Comparison of ENCODE assay signal across 11 cellular contexts in genomic region chr4:186554485-186554884, GRCh38. TPM values are rescaled to one million over a fixed set of nuclear protein-coding genes. Genes with fewer than 3 reads are reported as not detected.
A peak's percentile ranks its signal among the peaks of the same experiment; 100 is the strongest.
DNase-seq lines count a peak whose midpoint lies in the region; ATAC-seq and TF ChIP-seq lines count a peak whose summit lies in the region.
"Had no signal": no experiment of that assay in that cellular context is flagged by ENCODE, and none has a peak within 500 bp of the region (broad histone marks: within the 10 kb centered on the region; RNA-seq: fewer than 3 reads in every experiment).

No MANE protein-coding gene starts in this region.

- ATAC-seq in HG03342 (IDR thresholded peaks at IDR 0.05; ENCODE audit: unreplicated experiment) (no peak), GM18520 (IDR thresholded peaks at IDR 0.05; ENCODE audit: unreplicated experiment) (no peak)

- H3K4me1 ChIP-seq in tibial nerve, result peaks cover 0 to 16% (median 2%) of the 10 kb centered on the region in 4 donors

- in situ Hi-C loops in astrocyte of the cerebellum (cut with HindIII; ENCODE audit: low sequenced_read_pairs), result no loop called here

- no peak for TF ChIP-seq EP300 in tibial nerve (IDR thresholded peaks at IDR 0.05)

- H3K27me3 ChIP-seq in kidney epithelial cell (ENCODE audit: control insufficient read depth, insufficient read depth, low read length) (peaks cover 4% of the 10 kb centered on the region), tibial nerve (peaks cover 0 to 54% of the 10 kb centered on the region in 2 donors)
- H3K27me3 ChIP-seq: BLaER1 had no signal

- no peak for TF ChIP-seq CTCF in astrocyte of the cerebellum (IDR thresholded peaks at IDR 0.05; ENCODE audit: low read depth, low read length, missing control alignments)
- TF ChIP-seq CTCF in kidney epithelial cell (IDR thresholded peaks at IDR 0.05; ENCODE audit: insufficient read depth, low read length, poor library complexity, severe bottlenecking), result peak; percentile 38
- no peak for TF ChIP-seq CTCF in tibial nerve (IDR thresholded peaks at IDR 0.05)

- TF ChIP-seq POLR2A in tibial nerve (IDR thresholded peaks at IDR 0.05), result no peak

- WGBS in tibial nerve, 2 donors, result 3 to 8% methylated on average over 13 of the region's 13 CpGs

- H3K36me3 ChIP-seq in kidney epithelial cell (ENCODE audit: control insufficient read depth, insufficient read depth, low read length) (no peaks in the 10 kb centered on the region), tibial nerve (no peaks in the 10 kb centered on the region)
- H3K36me3 ChIP-seq: BLaER1 had no signal

- DNase-seq in NCI-H2081 (lab: John Stamatoyannopoulos, UW), result peak; percentile 20 to 64
- DNase-seq in NCI-H2081 treated with DMSO at 0.1 percent for 48 hours (lab: John Stamatoyannopoulos, UW), result no peak
- no peak for DNase-seq in astrocyte of the cerebellum (ENCODE audit: low read depth)
- DNase-seq in kidney epithelial cell (ENCODE audit: low read depth), result no peak
- DNase-seq in tibial nerve (ENCODE audit: low spot score in 2 of 2), result no peak
- no peak for DNase-seq in activated effector memory CD4-positive, alpha-beta T cell treated with Interleukin-2 at 50 U/mL for 16 hours
- DNase-seq: hippocampal formation, NCI-H2171 treated with DMSO at 0.1 percent for 48 hours had no signal

- H3K4me3 ChIP-seq in astrocyte of the cerebellum (ENCODE audit: low read depth, low read length) (peak overlapping the region; percentile 43), kidney epithelial cell (ENCODE audit: low read depth, low read length) (peak overlapping the region; percentile 51), tibial nerve (peak overlapping the region in 3 of 4 donors; percentile 4 to 46 (median 27))
- H3K4me3 ChIP-seq: BLaER1 had no signal

- no peak overlapping the region for H3K27ac ChIP-seq in tibial nerve
- H3K27ac ChIP-seq: BLaER1 had no signal

- H3K9me3 ChIP-seq in tibial nerve, result no peaks in the 10 kb centered on the region

RNA-seq across cellular contexts. Expression of gene MTNR1A, which starts 0.9 kb away (rescaled TPM):
- total RNA-seq in kidney epithelial cell (0.21 TPM in 1 of 2 replicates, not detected in the other), tibial nerve (not detected)

Comparison
In these comparisons a context has a peak if more than half of its experiments do, and no peak if none do; other contexts are left out.
1. DNase-seq: peak in NCI-H2081 (2 of 2); none in NCI-H2081 treated with DMSO at 0.1 percent for 48 hours (single experiment), astrocyte of the cerebellum (single experiment), kidney epithelial cell (single experiment), tibial nerve (0 of 2) and activated effector memory CD4-positive, alpha-beta T cell treated with Interleukin-2 at 50 U/mL for 16 hours (single experiment).
2. Peak in every context shown above with its lines, with median percentiles within 50 percentile points of each other: H3K4me3 ChIP-seq.